Comparison of ENCODE assay signal across 24 cellular contexts in the genomic region with DNA sequence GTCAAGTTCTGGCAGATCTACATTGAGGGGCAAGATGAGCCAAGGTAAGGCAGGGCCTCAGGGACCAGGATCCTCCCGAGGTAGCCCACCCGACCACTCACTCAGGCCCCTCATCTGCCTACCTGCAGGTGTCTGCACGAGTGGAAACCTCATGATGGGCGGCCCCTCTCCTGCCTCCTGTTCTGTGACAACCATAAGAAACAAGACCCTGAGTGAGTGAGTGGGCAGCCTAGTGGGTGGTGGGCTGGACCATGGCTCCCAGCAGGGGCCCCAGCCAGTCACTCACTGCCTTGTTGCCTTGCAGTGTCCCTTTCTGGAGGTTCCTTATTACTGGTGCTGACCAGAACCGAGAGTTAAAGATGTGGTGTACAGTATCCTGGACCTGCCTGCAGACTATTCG. TPM values are rescaled to one million over a fixed set of nuclear protein-coding genes. Genes with fewer than 3 reads are reported as not detected.
"Had no signal": no experiment of that assay in that cellular context is flagged by ENCODE, and none has a peak within 500 bp of the region (broad histone marks: within the 10 kb centered on the region; RNA-seq: fewer than 3 reads in every experiment).

No MANE protein-coding gene starts in this region.

- H3K27ac ChIP-seq: coronary artery, dorsolateral prefrontal cortex, esophagus muscularis mucosa, foreskin keratinocyte, gastroesophageal sphincter, heart left ventricle, hepatocyte, left lung, lower lobe of right lung had no signal

- H3K4me2 ChIP-seq: hepatocyte had no signal

- DNase-seq: dermis blood vessel endothelial cell; dorsolateral prefrontal cortex; effector CD4-positive, alpha-beta T cell; effector memory CD4-positive, alpha-beta T cell; foreskin keratinocyte; heart left ventricle; hypothalamus; left cardiac atrium; left lung; left ventricle myocardium superior; lower lobe of right lung; mesendoderm; midbrain had no signal

- H3K27me3 Mint-ChIP-seq: memory B cell had no signal

- H3K27me3 ChIP-seq: dorsolateral prefrontal cortex, esophagus muscularis mucosa, foreskin keratinocyte, gastroesophageal sphincter, heart left ventricle, hepatocyte, left lung had no signal

- H3K9me3 ChIP-seq: esophagus muscularis mucosa, gastroesophageal sphincter, heart left ventricle, left lung, lower lobe of right lung had no signal

- H2AFZ ChIP-seq: hepatocyte had no signal

- H3K27ac Mint-ChIP-seq: memory B cell had no signal

- ATAC-seq: foreskin keratinocyte, gastroesophageal sphincter, heart left ventricle, left cardiac atrium, left lung, left ventricle myocardium superior, lower lobe of right lung had no signal

- H3K4me3 Mint-ChIP-seq: memory B cell had no signal

- H3K4me3 ChIP-seq: coronary artery, dorsolateral prefrontal cortex, esophagus muscularis mucosa, gastroesophageal sphincter, heart left ventricle, hepatocyte, left lung, lower lobe of right lung had no signal

- H3K9me3 Mint-ChIP-seq: memory B cell had no signal

RNA-seq across cellular contexts. Expression of a gene that starts 6.5 kb away (rescaled TPM):
- total RNA-seq: endothelial cell of umbilical vein, fibroblast of villous mesenchyme, foreskin keratinocyte, frontal cortex, left ventricle myocardium superior, lung microvascular endothelial cell, mononuclear cell had no signal
- polyA plus RNA-seq: hepatocyte, keratinocyte had no signal
